8 cellular contexts compared by ENCODE assay signal in genomic region chr11:75429902-75430691, GRCh38. TPM values are rescaled to one million over a fixed set of nuclear protein-coding genes. Genes with fewer than 3 reads are reported as not detected.
DNase-seq lines count a peak whose midpoint lies in the region; ATAC-seq and TF ChIP-seq lines count a peak whose summit lies in the region.

No MANE protein-coding gene starts in this region.

- ATAC-seq in GM18505 (IDR thresholded peaks at IDR 0.05; ENCODE audit: unreplicated experiment) (peak; percentile 48), activated B cell treated with CpG ODN at 0.5 μM for 24 hours (ENCODE audit: low read depth) (peak; percentile 65), GM21367 (IDR thresholded peaks at IDR 0.05; ENCODE audit: unreplicated experiment) (no peak)

- TF ChIP-seq CTCF in NB4 (IDR thresholded peaks at IDR 0.05; ENCODE audit: low read depth, low read length): no peak
- no peak for TF ChIP-seq CTCF in activated B cell treated with CpG ODN at 0.5 μM for 24 hours (IDR thresholded peaks at IDR 0.05)
- peak; percentile 45 for TF ChIP-seq CTCF in chondrocyte (IDR thresholded peaks at IDR 0.05)

- H3K27me3 Mint-ChIP-seq in activated B cell treated with CpG ODN at 0.5 μM for 24 hours (peaks cover 40% of the 10 kb centered on the region), chondrocyte (ENCODE audit: low read depth) (peaks cover 3% of the 10 kb centered on the region)

- TF ChIP-seq POLR2A in GM18505 (IDR thresholded peaks at IDR 0.05; ENCODE audit: borderline replicate concordance, extremely low read depth, insufficient read depth, insufficient read length) (no peak), NB4 (IDR thresholded peaks at IDR 0.05; ENCODE audit: extremely low read depth, insufficient read length) (no peak)

- intact Hi-C loops in activated B cell treated with CpG ODN at 0.5 μM for 24 hours (cut with micrococcal nuclease): loop anchor here (1.0 kb wide), 1 partner anchor 30 kb away; no protein-coding TSS in a partner anchor

- H3K4me3 ChIP-seq in NB4 (ENCODE audit: low read depth, low read length): no peak overlapping the region

- H3K27ac Mint-ChIP-seq in activated B cell treated with CpG ODN at 0.5 μM for 24 hours (peak overlapping the region; percentile 43), chondrocyte (ENCODE audit: unreplicated experiment) (no peak overlapping the region)

- DNase-seq in NB4 (ENCODE audit: low read depth): peak; percentile 46
- DNase-seq in activated B cell treated with CpG ODN at 0.5 μM for 24 hours: peak; percentile 60
- no peak for DNase-seq in chondrocyte (ENCODE audit: low spot score)
- peak; percentile 83 for DNase-seq in left kidney (ENCODE audit: low read depth, low spot score)
- DNase-seq in stimulated activated CD4-positive, alpha-beta T cell treated with anti-CD3 and anti-CD28 coated beads, Interleukin-4, amount 100 ng/mL, for 24 hours: peak; percentile 60
- DNase-seq in NCI-H128 (lab: John Stamatoyannopoulos, UW; ENCODE audit: unreplicated experiment): no peak

- H3K4me3 Mint-ChIP-seq in activated B cell treated with CpG ODN at 0.5 μM for 24 hours (peak overlapping the region; percentile 82), chondrocyte (ENCODE audit: unreplicated experiment) (peak overlapping the region; percentile 72)

- H3K9me3 Mint-ChIP-seq in activated B cell treated with CpG ODN at 0.5 μM for 24 hours (no peaks in the 10 kb centered on the region), chondrocyte (ENCODE audit: low read depth) (peaks cover 3% of the 10 kb centered on the region)

- H3K4me1 Mint-ChIP-seq in activated B cell treated with CpG ODN at 0.5 μM for 24 hours: peaks cover 26% of the 10 kb centered on the region
- H3K4me1 Mint-ChIP-seq in chondrocyte (ENCODE audit: low read depth): peaks cover 21% of the 10 kb centered on the region

- POLR2A ChIA-PET in activated B cell treated with CpG ODN at 0.5 μM for 24 hours (lab: Charles Lee): interaction anchor here (1.0 kb wide), 1 partner anchor 30 kb away, joined by 3 read pairs; no protein-coding TSS in a partner anchor

- CTCF ChIA-PET in activated B cell treated with CpG ODN at 0.5 μM for 24 hours (lab: Charles Lee): interaction anchor here (0.6 to 1.1 kb wide), 2 partner anchors 12 to 15 kb away, joined by 3 read pairs; no protein-coding TSS in a partner anchor

- H3K36me3 Mint-ChIP-seq in activated B cell treated with CpG ODN at 0.5 μM for 24 hours (ENCODE audit: low read depth) (peaks cover 3% of the 10 kb centered on the region), chondrocyte (ENCODE audit: low read depth) (peaks cover 4% of the 10 kb centered on the region)

RNA-seq across cellular contexts. Expression of gene KLHL35, which starts 2.9 kb away (rescaled TPM):
- total RNA-seq in activated B cell treated with CpG ODN at 0.5 μM for 24 hours (0.11 and 0.49 TPM in 2 replicates), chondrocyte (6.3 to 12.5 TPM (median 10.1 TPM) in 3 replicates)

RNA-seq across cellular contexts. Expression of gene RPS3, which starts 30.8 kb away (rescaled TPM):
- total RNA-seq in activated B cell treated with CpG ODN at 0.5 μM for 24 hours: 4,635 and 5,236 TPM in 2 replicates
- 1,466 to 1,585 TPM (median 1,486 TPM) in 3 replicates for total RNA-seq in chondrocyte

Comparison
In these comparisons a context has a peak if more than half of its experiments do, and no peak if none do; other contexts are left out.
1. DNase-seq: peak in NB4 (single experiment), activated B cell treated with CpG ODN at 0.5 μM for 24 hours (single experiment), left kidney (single experiment) and stimulated activated CD4-positive, alpha-beta T cell treated with anti-CD3 and anti-CD28 coated beads, Interleukin-4, amount 100 ng/mL, for 24 hours (single experiment); none in chondrocyte (single experiment) and NCI-H128 (single experiment).